Comparison of ENCODE assay signal across 7 cellular contexts in the genomic region with DNA sequence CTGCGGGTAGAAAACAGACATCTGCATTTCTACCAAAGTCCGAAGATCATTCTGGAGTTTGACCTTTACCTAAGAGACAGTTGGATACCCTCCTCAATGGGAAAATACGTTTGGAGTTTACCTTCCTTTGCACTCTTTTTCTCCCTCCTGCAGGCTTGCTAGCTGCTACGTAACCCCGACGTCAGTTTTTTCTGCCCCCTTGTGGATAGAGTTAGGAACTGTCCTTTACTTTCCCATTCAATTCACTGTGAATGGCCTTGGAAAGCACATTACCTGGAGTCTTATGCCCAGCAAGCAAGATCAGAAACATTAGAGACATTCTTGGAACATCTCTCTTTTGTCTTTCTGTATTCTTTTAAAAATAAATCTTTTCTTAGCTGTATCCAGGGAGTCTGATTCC.
DNase-seq lines count a peak whose midpoint lies in the region; ATAC-seq and TF ChIP-seq lines count a peak whose summit lies in the region.

No MANE protein-coding gene starts in this region.

- H3K27ac Mint-ChIP-seq in chondrocyte (ENCODE audit: unreplicated experiment), result no peak overlapping the region

- no peaks in the 10 kb centered on the region for H3K36me3 Mint-ChIP-seq in chondrocyte (ENCODE audit: low read depth)

- DNase-seq in GM10248 (ENCODE audit: extremely low spot score), result peak; percentile 6
- peak; percentile 23 for DNase-seq in NCI-H1048 (lab: John Stamatoyannopoulos, UW)
- DNase-seq in chondrocyte (ENCODE audit: low spot score), result no peak
- peak; percentile 0 for DNase-seq in putamen (ENCODE audit: low spot score)
- DNase-seq in HuH-7 (ENCODE audit: low spot score), result no peak
- DNase-seq in dedifferentiated amniotic fluid mesenchymal stem cell (ENCODE audit: extremely low spot score), result no peak

- H3K9me3 Mint-ChIP-seq in chondrocyte (ENCODE audit: low read depth), result no peaks in the 10 kb centered on the region

- peaks cover 7% of the 10 kb centered on the region for H3K4me1 Mint-ChIP-seq in chondrocyte (ENCODE audit: low read depth)

- no peak overlapping the region for H3K4me3 Mint-ChIP-seq in chondrocyte (ENCODE audit: unreplicated experiment)

- peak; percentile 33 for TF ChIP-seq CTCF in GM10248 (IDR thresholded peaks at IDR 0.05; ENCODE audit: control extremely low read depth, extremely low read depth, low read depth, missing control alignments)
- TF ChIP-seq CTCF in chondrocyte (IDR thresholded peaks at IDR 0.05), result peak; percentile 67

- peak; percentile 96 for ATAC-seq in GM21526 (IDR thresholded peaks at IDR 0.05; ENCODE audit: low FRiP score, unreplicated experiment)

- H3K27me3 Mint-ChIP-seq in chondrocyte (ENCODE audit: low read depth), result no peaks in the 10 kb centered on the region

- POLR2A ChIA-PET in GM10248 (lab: Yijun Ruan, JAX), result no interaction called here

- CTCF ChIA-PET in GM10248 (lab: Yijun Ruan, JAX), result no interaction called here

Comparison
In these comparisons a context has a peak if more than half of its experiments do, and no peak if none do; other contexts are left out.
1. DNase-seq: peak in GM10248 (single experiment), NCI-H1048 (single experiment) and putamen (single experiment); none in chondrocyte (single experiment), HuH-7 (single experiment) and dedifferentiated amniotic fluid mesenchymal stem cell (single experiment).